Comparison of ENCODE assay signal across 8 cellular contexts in genomic region chr19:39413269-39413902, GRCh38. TPM values are rescaled to one million over a fixed set of nuclear protein-coding genes. Genes with fewer than 3 reads are reported as not detected.
DNase-seq lines count a peak whose midpoint lies in the region; ATAC-seq and TF ChIP-seq lines count a peak whose summit lies in the region.

No MANE protein-coding gene starts in this region.

- H3K27ac ChIP-seq in adipose tissue (ENCODE audit: low read depth, low read length), result peak overlapping the region; percentile 13
- peak overlapping the region; percentile 96 for H3K27ac ChIP-seq in right cardiac atrium (ENCODE audit: low read length)
- H3K27ac ChIP-seq in gastrocnemius medialis, result peak overlapping the region; percentile 79 to 100 (median 99)

- in situ Hi-C loops in gastrocnemius medialis (cut with MboI; ENCODE audit: low sequenced_read_pairs in 4 of 4), result no loop called here

- intact Hi-C loops in right cardiac atrium (cut with DNase I) (no loop called here), gastrocnemius medialis (cut with DNase I; ENCODE audit: low total_unique reads) (loop anchor here (2.0 to 10.0 kb wide), 4 partner anchors 21 to 561 kb away; partner anchors contain the start of genes DYRK1B, RPS16 and SUPT5H)

- TF ChIP-seq CTCF in GM12875 (IDR thresholded peaks at IDR 0.05; ENCODE audit: borderline replicate concordance, insufficient read depth, low read depth, low read length), result no peak
- TF ChIP-seq CTCF in gastrocnemius medialis (IDR thresholded peaks at IDR 0.05 in 4 of 5, conservative IDR thresholded peaks at IDR 0.05 in 1 of 5), result no peak

- ATAC-seq in right cardiac atrium, result peak; percentile 1 to 10
- ATAC-seq in gastrocnemius medialis, result no peak
- no peak for ATAC-seq in GM18502 (IDR thresholded peaks at IDR 0.05; ENCODE audit: poor library complexity, unreplicated experiment)
- ATAC-seq in HG02970 (IDR thresholded peaks at IDR 0.05; ENCODE audit: low FRiP score, unreplicated experiment), result no peak

- H3K36me3 ChIP-seq in gastrocnemius medialis, result peaks cover 3 to 6% of the 10 kb centered on the region in 2 donors

- H3K9me3 ChIP-seq in right cardiac atrium (ENCODE audit: control insufficient read depth, low read length), result no peaks in the 10 kb centered on the region
- no peaks in the 10 kb centered on the region for H3K9me3 ChIP-seq in gastrocnemius medialis

- peaks cover 11% of the 10 kb centered on the region for H3K4me1 ChIP-seq in right cardiac atrium (ENCODE audit: control insufficient read depth, insufficient read depth, low read length)
- peaks cover 15 to 19% of the 10 kb centered on the region in 2 donors for H3K4me1 ChIP-seq in gastrocnemius medialis

- WGBS in adipose tissue, 3 donors, result 1 to 3% (median 3%) methylated on average over 38 to 47 of the region's 55 CpGs
- 1% methylated on average over 55 of the region's 55 CpGs for WGBS in right cardiac atrium

- DNase-seq in NCI-H2171 (lab: John Stamatoyannopoulos, UW) (peak; percentile 73), right cardiac atrium (peak; percentile 83 to 94 (median 92)), gastrocnemius medialis (no peak), erythroblast (lab: John Stamatoyannopoulos, UW) (no peak)

- H3K4me3 ChIP-seq in GM12875 (ENCODE audit: low read depth, low read length), result peak overlapping the region; percentile 84
- peak overlapping the region; percentile 86 for H3K4me3 ChIP-seq in right cardiac atrium (ENCODE audit: low read length)
- H3K4me3 ChIP-seq in gastrocnemius medialis, result peak overlapping the region; percentile 81 to 99 (median 94)

- H3K27me3 ChIP-seq in right cardiac atrium (ENCODE audit: control insufficient read depth, insufficient read depth), result no peaks in the 10 kb centered on the region
- no peaks in the 10 kb centered on the region for H3K27me3 ChIP-seq in gastrocnemius medialis

- TF ChIP-seq POLR2A in gastrocnemius medialis (IDR thresholded peaks at IDR 0.05) (no peak), erythroblast (IDR thresholded peaks at IDR 0.05; ENCODE audit: low read length) (no peak)

RNA-seq across cellular contexts. Expression of gene PLEKHG2, which starts 0.9 kb away (rescaled TPM):
- polyA plus RNA-seq in adipose tissue (10 to 100 TPM in 2 of 3 donors, 1 to 10 TPM in 1; 3.0 to 38.8 (median 27.2) TPM), right cardiac atrium (11.3 TPM)
- total RNA-seq in right cardiac atrium (10 to 100 TPM; 13.1 to 29.5 (median 20.1) TPM), gastrocnemius medialis (1 to 10 TPM; 1.3 to 3.6 (median 3.3) TPM)

RNA-seq across cellular contexts. Expression of gene ZFP36, which starts 6.7 kb away (rescaled TPM):
- polyA plus RNA-seq in adipose tissue (1,000 to 10,000 TPM in 2 of 3 donors, 10 to 100 TPM in 1; 80.2 to 1,764 (median 1,356) TPM), right cardiac atrium (203 TPM)
- total RNA-seq in right cardiac atrium (100 to 1,000 TPM in 1 of 4 donors, 10 to 100 TPM in 3; 38.1 to 157 (median 56.4) TPM), gastrocnemius medialis (100 to 1,000 TPM in 2 of 4 donors, 10 to 100 TPM in 2; 72.2 to 202 (median 132) TPM)

RNA-seq across cellular contexts. Expression of gene MED29, which starts 22.2 kb away (rescaled TPM):
- 10 to 100 TPM; 16.9 to 32.2 (median 21.8) TPM for polyA plus RNA-seq in adipose tissue
- total RNA-seq in right cardiac atrium, result 10 to 100 TPM; 25.1 to 31.8 (median 27.0) TPM
- polyA plus RNA-seq in right cardiac atrium, result 38.3 TPM
- total RNA-seq in gastrocnemius medialis, result 10 to 100 TPM; 25.5 to 48.1 (median 37.7) TPM

RNA-seq across cellular contexts. Expression of gene RPS16, which starts 22.4 kb away (rescaled TPM):
- polyA plus RNA-seq in adipose tissue (1,000 to 10,000 TPM; 2,185 to 4,039 (median 3,887) TPM), right cardiac atrium (1,560 TPM)
- total RNA-seq in right cardiac atrium (1,000 to 10,000 TPM; 1,282 to 1,746 (median 1,468) TPM), gastrocnemius medialis (1,000 to 10,000 TPM; 1,066 to 1,636 (median 1,467) TPM)

RNA-seq across cellular contexts. Expression of gene PAF1, which starts 22.5 kb away (rescaled TPM):
- polyA plus RNA-seq in adipose tissue, result 10 to 100 TPM; 21.4 to 36.2 (median 34.2) TPM
- 10 to 100 TPM; 41.0 to 42.8 (median 41.3) TPM for total RNA-seq in right cardiac atrium
- 43.5 TPM for polyA plus RNA-seq in right cardiac atrium
- total RNA-seq in gastrocnemius medialis, result 10 to 100 TPM; 48.1 to 65.3 (median 50.2) TPM

Comparison
In these comparisons a context has a peak if more than half of its experiments do, and no peak if none do; other contexts are left out.
1. DNase-seq: peak in NCI-H2171 (single experiment) and right cardiac atrium (3 of 3); none in gastrocnemius medialis (0 of 2) and erythroblast (0 of 2).
2. H3K27ac ChIP-seq: peak in every context shown above with its lines; median percentile 99 in gastrocnemius medialis; 96 in right cardiac atrium; 13 in adipose tissue.
3. ATAC-seq: peak in right cardiac atrium (2 of 2); none in gastrocnemius medialis (0 of 2), GM18502 (single experiment) and HG02970 (single experiment).
4. Peak in every context shown above with its lines, with median percentiles within 50 percentile points of each other: H3K4me3 ChIP-seq.